Comparison of ENCODE assay signal across 15 cellular contexts in the genomic region with DNA sequence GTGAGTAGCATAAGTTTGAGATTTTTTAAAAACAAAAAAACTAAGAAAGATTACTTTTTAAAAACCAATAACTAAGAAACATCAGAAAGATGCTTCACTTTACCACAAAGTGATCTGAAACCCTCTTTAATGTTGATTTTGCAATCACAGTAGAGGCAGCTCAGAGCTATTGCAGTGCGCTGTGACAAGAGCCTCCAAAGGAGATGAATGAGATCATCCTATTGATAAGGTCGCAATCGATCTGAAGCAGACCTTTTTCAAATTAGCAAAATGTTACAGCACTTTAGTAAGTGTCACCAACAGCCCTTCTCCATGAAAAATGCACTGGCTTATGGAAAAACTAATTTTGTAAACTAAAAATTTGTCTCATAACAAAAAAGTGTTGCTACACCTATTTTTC.
DNase-seq lines count a peak whose midpoint lies in the region; ATAC-seq and TF ChIP-seq lines count a peak whose summit lies in the region.
"Had no signal": no experiment of that assay in that cellular context is flagged by ENCODE, and none has a peak within 500 bp of the region (broad histone marks: within the 10 kb centered on the region; RNA-seq: fewer than 3 reads in every experiment).

No MANE protein-coding gene starts in this region.

- no peak overlapping the region for H3K4me3 Mint-ChIP-seq in GM23338
- H3K4me3 Mint-ChIP-seq: CD4-positive, alpha-beta memory T cell; HFFc6 had no signal

- WGBS in mesendoderm (ENCODE audit: extremely low coverage, insufficient coverage, low lambda C conversion rate), result no CpG with 5 or more reads among the region's 3 CpGs

- H3K4me1 Mint-ChIP-seq in GM23338, result peaks cover 4% of the 10 kb centered on the region

- H3K27ac Mint-ChIP-seq in GM23338, result no peak overlapping the region
- H3K27ac Mint-ChIP-seq: CD4-positive, alpha-beta memory T cell; HFFc6 had no signal

- no peak overlapping the region for H3K56ac ChIP-seq in mesendoderm (ENCODE audit: low read length)

- ATAC-seq in DND-41 (ENCODE audit: insufficient read depth, low read depth), result 0 out of 3 replicates have a peak, but pooled peaks have one; percentile 51
- ATAC-seq in GM23338, result peak; percentile 36; the same call in 2 of the 3 replicates
- no peak for ATAC-seq in GM19035 (IDR thresholded peaks at IDR 0.05; ENCODE audit: unreplicated experiment)
- ATAC-seq in HG02678 (IDR thresholded peaks at IDR 0.05; ENCODE audit: unreplicated experiment), result no peak
- ATAC-seq: A549 had no signal

- no peak overlapping the region for H3K18ac ChIP-seq in mesendoderm (ENCODE audit: low read length)

- H3K79me2 ChIP-seq in DND-41 (ENCODE audit: insufficient read depth, low read length), result no peaks in the 10 kb centered on the region
- no peaks in the 10 kb centered on the region for H3K79me2 ChIP-seq in GM23338 (replicated peaks; ENCODE audit: insufficient read depth)
- H3K79me2 ChIP-seq in mesendoderm (ENCODE audit: control insufficient read depth, insufficient read depth, low read length), result no peaks in the 10 kb centered on the region

- H3K4me2 ChIP-seq in DND-41 (ENCODE audit: insufficient read depth, low read length) (no peak overlapping the region), GM23338 (no peak overlapping the region), mesendoderm (ENCODE audit: low read length) (no peak overlapping the region)
- H3K4me2 ChIP-seq: A549 had no signal

- H3K27ac ChIP-seq in DND-41 (ENCODE audit: low read length) (no peak overlapping the region), GM23338 (ENCODE audit: low read depth) (no peak overlapping the region), mesendoderm (ENCODE audit: low read depth, low read length) (no peak overlapping the region), colonic mucosa (no peak overlapping the region)
- H3K27ac ChIP-seq: A549, C4-2B had no signal

- H2AK5ac ChIP-seq in mesendoderm (ENCODE audit: low read length), result no peak overlapping the region

- no peaks in the 10 kb centered on the region for H3K9me3 Mint-ChIP-seq in GM23338
- H3K9me3 Mint-ChIP-seq: CD4-positive, alpha-beta memory T cell; HFFc6 had no signal

- H3K27me3 ChIP-seq in DND-41 (ENCODE audit: insufficient read depth, low read length, poor library complexity) (no peaks in the 10 kb centered on the region), GM23338 (ENCODE audit: insufficient read depth) (no peaks in the 10 kb centered on the region), mesendoderm (ENCODE audit: insufficient read depth, low read length, poor library complexity) (no peaks in the 10 kb centered on the region), colonic mucosa (no peaks in the 10 kb centered on the region)
- H3K27me3 ChIP-seq: BE2C had no signal

- H3K4me1 ChIP-seq in DND-41 (ENCODE audit: insufficient read depth, low read length) (peaks cover 25% of the 10 kb centered on the region), GM23338 (ENCODE audit: insufficient read depth) (no peaks in the 10 kb centered on the region), mesendoderm (ENCODE audit: control insufficient read depth, low read depth, low read length) (no peaks in the 10 kb centered on the region), colonic mucosa (no peaks in the 10 kb centered on the region)
- H3K4me1 ChIP-seq: A549 had no signal

- no peaks in the 10 kb centered on the region for H3F3A ChIP-seq in GM23338 (replicated peaks; ENCODE audit: low read depth)

- H4K20me1 ChIP-seq in DND-41 (ENCODE audit: insufficient read depth, low read length) (no peaks in the 10 kb centered on the region), GM23338 (replicated peaks; ENCODE audit: insufficient read depth) (no peaks in the 10 kb centered on the region)

- no peak overlapping the region for H3K4ac ChIP-seq in mesendoderm (ENCODE audit: low read depth, low read length)

- H3K27me3 Mint-ChIP-seq in GM23338 (ENCODE audit: insufficient read depth, low read depth, poor library complexity), result no peaks in the 10 kb centered on the region
- H3K27me3 Mint-ChIP-seq: CD4-positive, alpha-beta memory T cell had no signal

- H3K23ac ChIP-seq in mesendoderm (ENCODE audit: low read length), result no peak overlapping the region

- H4K8ac ChIP-seq in mesendoderm (ENCODE audit: low read depth, low read length), result no peak overlapping the region

- peak overlapping the region; percentile 74 for H2BK15ac ChIP-seq in mesendoderm (replicated peaks; ENCODE audit: low read depth)

- H3K36me3 ChIP-seq in DND-41 (ENCODE audit: insufficient read depth, low read length), result no peaks in the 10 kb centered on the region
- no peaks in the 10 kb centered on the region for H3K36me3 ChIP-seq in GM23338 (ENCODE audit: insufficient read depth)
- H3K36me3 ChIP-seq in mesendoderm (ENCODE audit: control insufficient read depth, insufficient read depth, low read length), result no peaks in the 10 kb centered on the region
- no peaks in the 10 kb centered on the region for H3K36me3 ChIP-seq in colonic mucosa
- H3K36me3 ChIP-seq: BE2C had no signal

- H3K36me3 Mint-ChIP-seq in GM23338 (ENCODE audit: low read depth), result no peaks in the 10 kb centered on the region

- intact Hi-C loops in colonic mucosa (cut with DNase I), result no loop called here

- H3K9me2 ChIP-seq in GM23338 (ENCODE audit: insufficient read depth), result no peaks in the 10 kb centered on the region

- no peak overlapping the region for H2BK120ac ChIP-seq in mesendoderm (ENCODE audit: low read depth, low read length)

- H3K79me1 ChIP-seq in mesendoderm (ENCODE audit: low read length), result no peaks in the 10 kb centered on the region

- TF ChIP-seq CTCF in DND-41 (IDR thresholded peaks at IDR 0.05; ENCODE audit: borderline replicate concordance, extremely low read depth, low read length, poor library complexity, severe bottlenecking) (no peak), GM23338 (conservative IDR thresholded peaks at IDR 0.05; ENCODE audit: low read depth in 2 of 2) (no peak), colonic mucosa (IDR thresholded peaks at IDR 0.05) (no peak)

- H3K9ac ChIP-seq in DND-41 (ENCODE audit: low read depth, low read length) (no peak overlapping the region), mesendoderm (ENCODE audit: low read length) (no peak overlapping the region), colonic mucosa (ENCODE audit: low read depth in 2 of 2, low read length in 2 of 2) (no peak overlapping the region)

- no peak overlapping the region for H2BK5ac ChIP-seq in mesendoderm (ENCODE audit: low read length)

- DNase-seq in DND-41 (no peak), GM23338 (ENCODE audit: low spot score) (no peak), NCI-H69 (lab: John Stamatoyannopoulos, UW) (peak; percentile 34), mesendoderm (peak; percentile 46), colonic mucosa (no peak)
- DNase-seq: BE2C; CD4-positive, alpha-beta memory T cell; DMS79; EL; HCEC 1CT; HFFc6 had no signal

- no peak overlapping the region for H3K4me3 ChIP-seq in DND-41 (ENCODE audit: low read depth in 1 of 2, low read length in 2 of 2)
- H3K4me3 ChIP-seq in GM23338, result no peak overlapping the region
- H3K4me3 ChIP-seq in mesendoderm (ENCODE audit: low read length), result no peak overlapping the region
- H3K4me3 ChIP-seq in colonic mucosa, result no peak overlapping the region
- H3K4me3 ChIP-seq: A549 had no signal

- no peak overlapping the region for H4K5ac ChIP-seq in mesendoderm (ENCODE audit: low read length)

- H3K9me3 ChIP-seq in DND-41 (ENCODE audit: insufficient read depth, low read length, severe bottlenecking) (no peaks in the 10 kb centered on the region), colonic mucosa (no peaks in the 10 kb centered on the region)
- H3K9me3 ChIP-seq: A549, BE2C had no signal

- H2AFZ ChIP-seq in DND-41 (ENCODE audit: low read depth, low read length), result no peak overlapping the region
- no peak overlapping the region for H2AFZ ChIP-seq in GM23338

TF ChIP-seq in GM23338, 12 proteins besides CTCF, POLR2A, EP300 and RAD21:
- TF ChIP-seq EZH2phosphoT487 (IDR thresholded peaks at IDR 0.05; ENCODE audit: unreplicated experiment) (no peak), ZNF331 (CRISPR knock-in tag; IDR thresholded peaks at IDR 0.05; ENCODE audit: low read depth) (no peak), POLR2AphosphoS5 (IDR thresholded peaks at IDR 0.05; ENCODE audit: low read depth) (no peak), STAT1 (IDR thresholded peaks at IDR 0.05; ENCODE audit: unreplicated experiment) (no peak), JUNB (IDR thresholded peaks at IDR 0.05; ENCODE audit: unreplicated experiment) (no peak), REST (IDR thresholded peaks at IDR 0.05; ENCODE audit: unreplicated experiment) (no peak)
- TF ChIP-seq, protein P1, sequence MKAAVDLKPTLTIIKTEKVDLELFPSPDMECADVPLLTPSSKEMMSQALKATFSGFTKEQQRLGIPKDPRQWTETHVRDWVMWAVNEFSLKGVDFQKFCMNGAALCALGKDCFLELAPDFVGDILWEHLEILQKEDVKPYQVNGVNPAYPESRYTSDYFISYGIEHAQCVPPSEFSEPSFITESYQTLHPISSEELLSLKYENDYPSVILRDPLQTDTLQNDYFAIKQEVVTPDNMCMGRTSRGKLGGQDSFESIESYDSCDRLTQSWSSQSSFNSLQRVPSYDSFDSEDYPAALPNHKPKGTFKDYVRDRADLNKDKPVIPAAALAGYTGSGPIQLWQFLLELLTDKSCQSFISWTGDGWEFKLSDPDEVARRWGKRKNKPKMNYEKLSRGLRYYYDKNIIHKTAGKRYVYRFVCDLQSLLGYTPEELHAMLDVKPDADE (IDR thresholded peaks at IDR 0.05), result no peak

Comparison
In these comparisons a context has a peak if more than half of its experiments do, and no peak if none do; other contexts are left out.
1. ATAC-seq: peak in DND-41 (single experiment) and GM23338 (single experiment); none in GM19035 (single experiment) and HG02678 (single experiment).
2. DNase-seq: peak in NCI-H69 (single experiment) and mesendoderm (single experiment); none in DND-41 (single experiment), GM23338 (single experiment) and colonic mucosa (single experiment).